19 cellular contexts compared by ENCODE assay signal in genomic region chr17:43069368-43069898, GRCh38. TPM values are rescaled to one million over a fixed set of nuclear protein-coding genes. Genes with fewer than 3 reads are reported as not detected.
"Had no signal": no experiment of that assay in that cellular context is flagged by ENCODE, and none has a peak within 500 bp of the region (broad histone marks: within the 10 kb centered on the region; RNA-seq: fewer than 3 reads in every experiment).

No MANE protein-coding gene starts in this region.

- H3K9me3 Mint-ChIP-seq: activated naive CD4-positive, alpha-beta T cell treated with anti-CD3 and anti-CD28 coated beads, Interleukin-2, amount 50 U/mL, for 72 hours; activated T-helper 17 cell treated with anti-CD3 and anti-CD28 coated beads, Interleukin-2, amount 50 U/mL, for 72 hours; naive thymus-derived CD8-positive, alpha-beta T cell; stimulated activated effector memory CD8-positive, alpha-beta T cell treated with anti-CD3 and anti-CD28 coated beads, Interleukin-12 subunit alpha, Interleukin-12 subunit beta, amount 100 ng/mL, for 72 hours had no signal

- H3K4me1 Mint-ChIP-seq: activated T-helper 17 cell treated with anti-CD3 and anti-CD28 coated beads, Interleukin-2, amount 50 U/mL, for 72 hours; naive thymus-derived CD8-positive, alpha-beta T cell; stimulated activated effector memory CD8-positive, alpha-beta T cell treated with anti-CD3 and anti-CD28 coated beads, Interleukin-12 subunit alpha, Interleukin-12 subunit beta, amount 100 ng/mL, for 72 hours had no signal

- H3K27me3 Mint-ChIP-seq: activated T-helper 17 cell treated with anti-CD3 and anti-CD28 coated beads, Interleukin-2, amount 50 U/mL, for 72 hours; naive thymus-derived CD8-positive, alpha-beta T cell had no signal

- H3K27ac ChIP-seq: brain microvascular endothelial cell, foreskin keratinocyte, stomach, suprapubic skin, uterus had no signal

- ATAC-seq: activated naive CD4-positive, alpha-beta T cell treated with anti-CD3 and anti-CD28 coated beads, Interleukin-2, amount 50 U/mL, for 72 hours; activated T-helper 17 cell treated with anti-CD3 and anti-CD28 coated beads, Interleukin-2, amount 50 U/mL, for 72 hours; foreskin keratinocyte; naive thymus-derived CD8-positive, alpha-beta T cell; stimulated activated effector memory CD8-positive, alpha-beta T cell treated with anti-CD3 and anti-CD28 coated beads, Interleukin-12 subunit alpha, Interleukin-12 subunit beta, amount 100 ng/mL, for 72 hours had no signal

- H3K27me3 ChIP-seq: brain microvascular endothelial cell, foreskin keratinocyte, stomach, suprapubic skin, uterus had no signal

- DNase-seq: activated T-cell treated with anti-CD3 and anti-CD28 coated beads, Interleukin-2, amount 50 U/mL, for 1 hour; aorta; brain microvascular endothelial cell; central memory CD4-positive, alpha-beta T cell; dermis blood vessel endothelial cell; effector CD8-positive, alpha-beta T cell; foreskin keratinocyte; hippocampal formation; naive thymus-derived CD8-positive, alpha-beta T cell; stimulated activated CD4-positive, alpha-beta T cell treated with anti-CD3 and anti-CD28 coated beads, Interleukin-12 subunit alpha, Interleukin-12 subunit beta, amount 100 ng/mL, for 4 hours; stomach; T-helper 9 cell; uterus had no signal

- H3K4me1 ChIP-seq: foreskin keratinocyte, stomach, suprapubic skin, uterus had no signal

- H3K27ac Mint-ChIP-seq: activated naive CD4-positive, alpha-beta T cell treated with anti-CD3 and anti-CD28 coated beads, Interleukin-2, amount 50 U/mL, for 72 hours; activated T-helper 17 cell treated with anti-CD3 and anti-CD28 coated beads, Interleukin-2, amount 50 U/mL, for 72 hours; naive thymus-derived CD8-positive, alpha-beta T cell; stimulated activated effector memory CD8-positive, alpha-beta T cell treated with anti-CD3 and anti-CD28 coated beads, Interleukin-12 subunit alpha, Interleukin-12 subunit beta, amount 100 ng/mL, for 72 hours had no signal

- H3K4me3 Mint-ChIP-seq: activated T-helper 17 cell treated with anti-CD3 and anti-CD28 coated beads, Interleukin-2, amount 50 U/mL, for 72 hours; naive thymus-derived CD8-positive, alpha-beta T cell; stimulated activated effector memory CD8-positive, alpha-beta T cell treated with anti-CD3 and anti-CD28 coated beads, Interleukin-12 subunit alpha, Interleukin-12 subunit beta, amount 100 ng/mL, for 72 hours had no signal

- H3K4me3 ChIP-seq: lung, stomach, suprapubic skin, uterus had no signal

- H3K36me3 ChIP-seq: brain microvascular endothelial cell, suprapubic skin, uterus had no signal

- H3K9me3 ChIP-seq: stomach, suprapubic skin, uterus had no signal

RNA-seq across cellular contexts. Expression of gene RND2, which starts 44.4 kb away (rescaled TPM):
- total RNA-seq: activated naive CD4-positive, alpha-beta T cell treated with anti-CD3 and anti-CD28 coated beads, Interleukin-2, amount 50 U/mL, for 72 hours; activated T-helper 17 cell treated with anti-CD3 and anti-CD28 coated beads, Interleukin-2, amount 50 U/mL, for 72 hours; T-helper 1 cell treated with Interleukin-12 subunit alpha and Interleukin-12 subunit beta and Interleukin-4 antibody, amounts not matched to agents 30 ng/mL and 1 ng/mL, for 36 hours had no signal
